ENCODE assay signal across 38 cellular contexts in genomic region chr2:168852487-168852886, GRCh38. TPM values are rescaled to one million over a fixed set of nuclear protein-coding genes. Genes with fewer than 3 reads are reported as not detected.
"Had no signal": no experiment of that assay in that cellular context is flagged by ENCODE, and none has a peak within 500 bp of the region (broad histone marks: within the 10 kb centered on the region; RNA-seq: fewer than 3 reads in every experiment).

No MANE protein-coding gene starts in this region.

- H3K4me1 ChIP-seq: esophagus squamous epithelium, gastroesophageal sphincter had no signal

- ATAC-seq: activated CD8-positive, alpha-beta T cell treated with anti-CD3 and anti-CD28 coated beads for 36 hours; activated T-cell treated with anti-CD3 and anti-CD28 coated beads, Interleukin-2, amount 50 U/mL, for 4 hours; activated T-helper 17 cell treated with anti-CD3 and anti-CD28 coated beads, Interleukin-2, amount 50 U/mL, for 72 hours; gastroesophageal sphincter; heart right ventricle; WTC11 had no signal

- H3K4me1 Mint-ChIP-seq: activated T-helper 17 cell treated with anti-CD3 and anti-CD28 coated beads, Interleukin-2, amount 50 U/mL, for 72 hours; central memory CD8-positive, alpha-beta T cell had no signal

- H3K27ac ChIP-seq: brain microvascular endothelial cell, coronary artery, dorsolateral prefrontal cortex, esophagus squamous epithelium, gastroesophageal sphincter, heart right ventricle, hepatocyte, VCaP had no signal

- H3K27me3 Mint-ChIP-seq: activated CD8-positive, alpha-beta T cell treated with anti-CD3 and anti-CD28 coated beads for 36 hours; activated naive CD8-positive, alpha-beta T cell; activated T-helper 17 cell treated with anti-CD3 and anti-CD28 coated beads, Interleukin-2, amount 50 U/mL, for 72 hours; central memory CD8-positive, alpha-beta T cell; dendritic cell treated with granulocyte-macrophage colony-stimulating factor and Interleukin-4, amounts not matched to agents 40 ng/mL and 50 ng/mL, for 4 days had no signal

- H3K9me3 Mint-ChIP-seq: activated CD8-positive, alpha-beta T cell treated with anti-CD3 and anti-CD28 coated beads for 36 hours; activated T-cell treated with anti-CD3 and anti-CD28 coated beads, Interleukin-2, amount 50 U/mL, for 4 hours; central memory CD8-positive, alpha-beta T cell; dendritic cell treated with granulocyte-macrophage colony-stimulating factor and Interleukin-4, amounts not matched to agents 40 ng/mL and 50 ng/mL, for 4 days; endodermal cell had no signal

- H3K27me3 ChIP-seq: brain microvascular endothelial cell, dorsolateral prefrontal cortex, esophagus squamous epithelium, gastroesophageal sphincter, heart right ventricle, hepatocyte had no signal

- H3K36me3 Mint-ChIP-seq: activated naive CD8-positive, alpha-beta T cell had no signal

- H3K4me3 Mint-ChIP-seq: activated CD8-positive, alpha-beta T cell treated with anti-CD3 and anti-CD28 coated beads for 36 hours; activated naive CD8-positive, alpha-beta T cell; activated T-cell treated with anti-CD3 and anti-CD28 coated beads, Interleukin-2, amount 50 U/mL, for 4 hours; activated T-helper 17 cell treated with anti-CD3 and anti-CD28 coated beads, Interleukin-2, amount 50 U/mL, for 72 hours; central memory CD8-positive, alpha-beta T cell; dendritic cell treated with granulocyte-macrophage colony-stimulating factor and Interleukin-4, amounts not matched to agents 40 ng/mL and 50 ng/mL, for 4 days; endodermal cell; T-helper 1 cell treated with Interleukin-12 subunit alpha and Interleukin-12 subunit beta and Interleukin-4 antibody, amounts not matched to agents 30 μg/mL and 1 μg/mL, for 36 hours; WTC11 had no signal

- DNase-seq: activated CD4-positive, alpha-beta T cell treated with anti-CD3 and anti-CD28 coated beads for 48 hours; activated CD4-positive, alpha-beta T cell treated with anti-CD3 and anti-CD28 coated beads, Interleukin-2, amount 50 U/mL, for 1 hour; activated CD4-positive, alpha-beta T cell treated with anti-CD3 and anti-CD28 coated beads, Interleukin-2, amount 50 U/mL, for 48 hours; activated CD8-positive, alpha-beta memory T cell treated with anti-CD3 and anti-CD28 coated beads for 24 hours; activated CD8-positive, alpha-beta T cell treated with anti-CD3 and anti-CD28 coated beads for 36 hours; activated effector memory CD4-positive, alpha-beta T cell treated with Interleukin-2 at 50 U/mL for 16 hours; activated gamma-delta T cell treated with Interleukin-2 at 50 U/mL for 16 hours; activated naive CD4-positive, alpha-beta T cell treated with anti-CD3 and anti-CD28 coated beads, Interleukin-2, amount 50 U/mL, for 16 hours; activated naive CD4-positive, alpha-beta T cell treated with Interleukin-2 at 50 U/mL for 16 hours; activated T-cell treated with anti-CD3 and anti-CD28 coated beads, Interleukin-2, amount 50 U/mL, for 4 hours; amniotic stem cell; effector memory CD4-positive, alpha-beta T cell; endodermal cell; esophagus squamous epithelium; foreskin melanocyte; T-helper 9 cell had no signal

- H3K36me3 ChIP-seq: brain microvascular endothelial cell, esophagus squamous epithelium, gastroesophageal sphincter had no signal

- H3K9me3 ChIP-seq: esophagus squamous epithelium, gastroesophageal sphincter, heart right ventricle had no signal

- H3K4me3 ChIP-seq: coronary artery, dorsolateral prefrontal cortex, esophagus squamous epithelium, gastroesophageal sphincter, heart right ventricle, hepatocyte had no signal

- H3K27ac Mint-ChIP-seq: activated CD8-positive, alpha-beta T cell treated with anti-CD3 and anti-CD28 coated beads for 36 hours; activated naive CD8-positive, alpha-beta T cell; activated T-helper 17 cell treated with anti-CD3 and anti-CD28 coated beads, Interleukin-2, amount 50 U/mL, for 72 hours; dendritic cell treated with granulocyte-macrophage colony-stimulating factor and Interleukin-4, amounts not matched to agents 40 ng/mL and 50 ng/mL, for 4 days; endodermal cell; T-helper 1 cell treated with Interleukin-12 subunit alpha and Interleukin-12 subunit beta and Interleukin-4 antibody, amounts not matched to agents 30 μg/mL and 1 μg/mL, for 36 hours; WTC11 had no signal

RNA-seq across cellular contexts. Expression of gene SPC25, which starts 37.7 kb away (rescaled TPM):
- total RNA-seq: bronchial epithelial cell, gastroesophageal sphincter had no signal

RNA-seq across cellular contexts. Expression of gene G6PC2, which starts 48.6 kb away (rescaled TPM):
- total RNA-seq: activated CD8-positive, alpha-beta T cell treated with anti-CD3 and anti-CD28 coated beads for 36 hours; activated T-cell treated with anti-CD3 and anti-CD28 coated beads, Interleukin-2, amount 50 U/mL, for 4 hours; activated T-helper 17 cell treated with anti-CD3 and anti-CD28 coated beads, Interleukin-2, amount 50 U/mL, for 72 hours; astrocyte; bronchial epithelial cell; cardiac septum; cerebellum; endodermal cell; epithelial cell of proximal tubule; esophagus squamous epithelium; fibroblast of lung; fibroblast of villous mesenchyme; glomerular endothelial cell; hepatocyte; T-helper 2 cell treated with Interferon-gamma antibody and Interleukin-4, amounts not matched to agents 100 ng/mL and 5 ng/mL, for 36 hours; WTC11 had no signal
- polyA plus RNA-seq: fibroblast of lung, heart right ventricle, hepatocyte had no signal

RNA-seq across cellular contexts. Expression of gene NOSTRIN, which starts 50.0 kb away (rescaled TPM):
- total RNA-seq: activated CD8-positive, alpha-beta T cell treated with anti-CD3 and anti-CD28 coated beads for 36 hours; astrocyte; T-helper 2 cell treated with Interferon-gamma antibody and Interleukin-4, amounts not matched to agents 100 ng/mL and 5 ng/mL, for 36 hours had no signal
